Comparison of ENCODE assay signal across 1 cellular context in the genomic region with DNA sequence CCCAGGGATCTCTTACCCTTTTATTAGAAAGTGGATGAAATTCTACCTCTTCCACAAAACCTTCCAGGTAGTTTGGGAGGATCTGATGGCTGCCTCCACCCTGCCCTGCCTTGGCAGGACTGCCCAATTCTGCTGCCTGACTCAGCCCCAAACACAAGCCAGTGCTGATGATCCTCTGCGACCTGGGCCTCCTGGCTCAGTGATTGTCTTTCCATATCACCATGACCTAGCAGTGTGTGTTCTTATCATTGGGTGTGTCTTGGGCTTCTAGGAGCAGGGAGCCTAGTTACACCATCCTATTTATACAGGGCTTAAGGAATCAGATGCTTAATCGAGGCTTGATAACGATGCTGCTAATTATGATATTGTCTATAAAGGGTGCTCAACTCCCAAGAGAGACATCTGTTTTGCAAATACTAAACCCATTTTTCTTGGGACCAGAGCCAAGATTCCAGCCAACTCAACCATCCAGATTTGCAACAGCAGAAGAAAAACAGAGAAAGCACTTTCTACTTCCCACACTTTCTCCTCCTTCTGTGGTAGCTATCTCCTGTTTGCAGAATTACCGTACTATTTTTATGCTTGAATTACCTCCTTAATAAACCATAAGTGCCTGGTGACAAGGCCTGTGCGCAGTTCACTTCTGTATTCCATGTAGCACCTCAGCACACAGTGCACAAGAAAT.
TF ChIP-seq lines count a peak whose summit lies in the region.

No MANE protein-coding gene starts in this region.

TF ChIP-seq in H1, 55 proteins besides CTCF, POLR2A, EP300 and RAD21:
- TF ChIP-seq PHF8 (conservative IDR thresholded peaks at IDR 0.05; ENCODE audit: low read depth, low read length), result no peak
- no peak for TF ChIP-seq TAF7 (optimal IDR thresholded peaks at IDR 0.05; ENCODE audit: borderline replicate concordance, low read depth, low read length)
- TF ChIP-seq CREB1 (IDR thresholded peaks at IDR 0.05), result no peak
- no peak for TF ChIP-seq SP1 (IDR thresholded peaks at IDR 0.05; ENCODE audit: low read depth, low read length)
- no peak for TF ChIP-seq BACH1 (IDR thresholded peaks at IDR 0.05; ENCODE audit: low read length)
- TF ChIP-seq TAF1 (IDR thresholded peaks at IDR 0.05; ENCODE audit: low read depth, low read length), result no peak
- TF ChIP-seq POLR2AphosphoS5 (IDR thresholded peaks at IDR 0.05; ENCODE audit: low read depth, low read length), result no peak
- TF ChIP-seq RFX5 (IDR thresholded peaks at IDR 0.05; ENCODE audit: borderline replicate concordance, low read depth, low read length), result no peak
- no peak for TF ChIP-seq NRF1 (IDR thresholded peaks at IDR 0.05; ENCODE audit: low read depth, low read length)
- no peak for TF ChIP-seq SUZ12 (IDR thresholded peaks at IDR 0.05; ENCODE audit: low read length)
- no peak for TF ChIP-seq RBBP5 (IDR thresholded peaks at IDR 0.05; ENCODE audit: borderline replicate concordance, low read depth, low read length)
- TF ChIP-seq, protein P1, sequence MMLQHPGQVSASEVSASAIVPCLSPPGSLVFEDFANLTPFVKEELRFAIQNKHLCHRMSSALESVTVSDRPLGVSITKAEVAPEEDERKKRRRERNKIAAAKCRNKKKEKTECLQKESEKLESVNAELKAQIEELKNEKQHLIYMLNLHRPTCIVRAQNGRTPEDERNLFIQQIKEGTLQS (IDR thresholded peaks at IDR 0.05; ENCODE audit: insufficient read depth, low read depth, low read length), result no peak
- no peak for TF ChIP-seq POU5F1 (IDR thresholded peaks at IDR 0.05; ENCODE audit: low read depth, low read length)
- no peak for TF ChIP-seq CHD1 (IDR thresholded peaks at IDR 0.05; ENCODE audit: low read depth, low read length)
- TF ChIP-seq SRF (IDR thresholded peaks at IDR 0.05; ENCODE audit: low read depth, low read length), result no peak
- TF ChIP-seq KDM1A (IDR thresholded peaks at IDR 0.05; ENCODE audit: borderline replicate concordance, low read length), result no peak
- TF ChIP-seq SAP30 (IDR thresholded peaks at IDR 0.05; ENCODE audit: insufficient read depth, insufficient replicate concordance, low read length), result no peak
- no peak for TF ChIP-seq HDAC6 (IDR thresholded peaks at IDR 0.05; ENCODE audit: low read depth, low read length)
